Comparison of ENCODE assay signal across 8 cellular contexts in the genomic region with DNA sequence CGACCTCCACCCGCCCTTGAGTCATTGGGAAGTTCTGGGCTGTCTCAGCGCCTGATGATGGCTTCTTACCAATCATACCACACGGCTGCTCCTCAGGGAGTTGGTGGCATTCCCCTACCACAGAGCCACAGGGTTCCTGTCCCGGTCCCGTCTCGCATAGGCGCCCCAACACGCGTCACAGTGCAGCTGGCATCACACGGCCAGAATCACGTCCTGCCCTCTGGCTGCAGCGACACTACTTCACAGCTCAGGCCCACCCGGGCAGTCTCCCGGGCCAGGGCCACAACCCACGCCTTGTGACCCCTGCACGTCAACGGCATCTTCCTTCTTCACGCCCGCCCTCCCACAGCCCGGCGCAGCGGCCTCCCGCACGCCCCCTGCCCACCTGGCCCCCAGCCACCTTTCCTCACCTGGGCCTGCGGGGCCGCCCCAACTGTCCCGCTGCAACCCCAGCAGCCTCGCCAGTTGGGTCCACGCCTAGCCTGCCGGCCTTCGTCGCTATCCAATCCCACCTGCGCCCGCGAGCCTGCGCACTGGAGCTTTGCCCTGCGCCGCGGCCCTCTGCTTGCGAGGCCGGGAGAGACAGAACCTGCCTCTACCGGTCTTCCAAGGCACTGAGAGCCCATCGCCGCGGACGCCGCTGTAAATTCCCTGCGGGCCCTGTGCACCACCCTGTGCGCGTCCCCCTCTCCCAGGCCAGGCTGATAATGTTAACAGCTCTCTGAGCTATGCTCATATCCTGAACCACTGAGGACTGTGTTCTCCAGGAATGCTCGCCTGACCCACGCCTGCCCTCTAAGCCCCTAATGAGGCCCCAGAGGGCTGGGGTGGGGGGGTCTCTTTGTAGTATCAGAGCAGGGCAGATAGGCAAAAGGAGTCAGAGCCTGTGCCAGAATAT.
DNase-seq lines count a peak whose midpoint lies in the region; ATAC-seq, FAIRE-seq and TF ChIP-seq lines count a peak whose summit lies in the region.
"Not testable (repeated sequence)": the region's sequence is repeated elsewhere in the genome, so short reads cannot be mapped to it uniquely, and the experiment has no call there.

No MANE protein-coding gene starts in this region.

- ATAC-seq in HG02798 (IDR thresholded peaks at IDR 0.05; ENCODE audit: poor library complexity, unreplicated experiment), result peak; percentile 71
- ATAC-seq in activated CD4-positive, alpha-beta T cell treated with anti-CD3 and anti-CD28 coated beads for 36 hours, result peak; percentile 55
- peak; percentile 52; the same call in 1 of the 3 replicates for ATAC-seq in K562
- ATAC-seq in heart right ventricle, result peak; percentile 62 to 90 (median 85)
- ATAC-seq in memory B cell (ENCODE audit: low read depth), result peak; percentile 87

- H3K79me2 ChIP-seq in K562 (ENCODE audit: control insufficient read depth, insufficient read depth, low read length); parathyroid adenoma: not testable (repeated sequence)

- H3K9me3 ChIP-seq in K562 (replicated peaks; ENCODE audit: control insufficient read depth, insufficient read depth, low read depth, low read length); heart right ventricle; parathyroid adenoma (ENCODE audit: control insufficient read depth, low read length); testis: not testable (repeated sequence)

- FAIRE-seq in K562 (lab: Jason Lieb, UNC), result not testable (repeated sequence)

- not testable (repeated sequence) for H3K4me3 Mint-ChIP-seq in activated CD4-positive, alpha-beta T cell treated with anti-CD3 and anti-CD28 coated beads for 36 hours; memory B cell

- not testable (repeated sequence) for TF ChIP-seq RAD21 in K562 (CRISPR knock-in tag; conservative IDR thresholded peaks at IDR 0.05 in 1 of 2, IDR thresholded peaks at IDR 0.05 in 1 of 2)

- WGBS in K562 (ENCODE audit: insufficient coverage, low coverage, missing lambda C conversion rate), result 18% methylated on average over 9 of the region's 53 CpGs
- whole genome bisulfite sequencing in heart right ventricle, 2 donors, result 35 to 38% methylated on average over 16 to 23 of the region's 53 CpGs
- WGBS in testis, 2 donors, result no CpG with 5 or more reads among the region's 53 CpGs

- H2AFZ ChIP-seq in K562 (ENCODE audit: low read depth, low read length), result not testable (repeated sequence)
- peak overlapping the region; percentile 70 for H2AFZ ChIP-seq in parathyroid adenoma

- H3K4me1 Mint-ChIP-seq in activated CD4-positive, alpha-beta T cell treated with anti-CD3 and anti-CD28 coated beads for 36 hours; memory B cell: not testable (repeated sequence)

- H3K27me3 ChIP-seq in K562 (ENCODE audit: control insufficient read depth in 2 of 2, insufficient read depth in 2 of 2, low read length in 2 of 2); heart right ventricle; parathyroid adenoma (ENCODE audit: control insufficient read depth, insufficient read depth, low read length); testis: not testable (repeated sequence)

- H3K9ac ChIP-seq in K562 (ENCODE audit: insufficient read depth in 1 of 2, low read depth in 2 of 2, low read length in 2 of 2); parathyroid adenoma: not testable (repeated sequence)

- not testable (repeated sequence) for BruUV-seq in K562 (replicated peaks; lab: Mats Ljungman, UMichigan)

- CTCF ChIA-PET in activated CD4-positive, alpha-beta T cell treated with anti-CD3 and anti-CD28 coated beads for 36 hours (lab: Charles Lee); K562 (lab: Yijun Ruan, JAX; ENCODE audit: low intra/inter-chr PET ratio): not testable (repeated sequence)

- H3K27ac ChIP-seq in K562 (ENCODE audit: extremely low read depth, low read depth, low read length); parathyroid adenoma; testis: not testable (repeated sequence)
- H3K27ac ChIP-seq in heart right ventricle, result peak overlapping the region in 1 of 10 donors; percentile 55

- intact Hi-C loops in activated CD4-positive, alpha-beta T cell treated with anti-CD3 and anti-CD28 coated beads for 36 hours (cut with DNase I, micrococcal nuclease); K562 (cut with micrococcal nuclease); heart right ventricle (cut with DNase I); testis (cut with DNase I; ENCODE audit: low total_unique reads): not testable (repeated sequence)

- not testable (repeated sequence) for H3K36me3 ChIP-seq in K562 (ENCODE audit: control insufficient read depth, insufficient read depth, low read length); heart right ventricle; parathyroid adenoma (ENCODE audit: control insufficient read depth, insufficient read depth, low read length); testis (ENCODE audit: low read depth, missing control alignments)

- H4K20me1 ChIP-seq in K562 (replicated peaks; ENCODE audit: control insufficient read depth, insufficient read depth, low read length), result not testable (repeated sequence)

- not testable (repeated sequence) for H3K4me1 ChIP-seq in K562 (replicated peaks in 1 of 2; ENCODE audit: control insufficient read depth in 2 of 2, insufficient read depth in 2 of 2, low read length in 2 of 2); heart right ventricle; parathyroid adenoma; testis

- not testable (repeated sequence) for H3K4me2 ChIP-seq in K562 (ENCODE audit: insufficient read depth, low read length); parathyroid adenoma (ENCODE audit: low read length)

- DNase-seq in ELF-1 (ENCODE audit: low read depth, low spot score) (peak; percentile 6), testis (peak; percentile 22)
- DNase-seq in activated CD4-positive, alpha-beta T cell treated with anti-CD3 and anti-CD28 coated beads for 36 hours, result peak; percentile 5
- not testable (repeated sequence) for DNase-seq in K562 (ENCODE audit: extremely low read depth in 1 of 4, low spot score in 3 of 4); heart right ventricle; memory B cell (ENCODE audit: low spot score in 2 of 2)

- not testable (repeated sequence) for H3K4me3 ChIP-seq in K562; heart right ventricle; parathyroid adenoma (ENCODE audit: low read depth, low read length); testis

- not testable (repeated sequence) for H3K9me3 Mint-ChIP-seq in activated CD4-positive, alpha-beta T cell treated with anti-CD3 and anti-CD28 coated beads for 36 hours (ENCODE audit: low read depth); memory B cell

- TF ChIP-seq EP300 in K562 (IDR thresholded peaks at IDR 0.05; ENCODE audit: low read length), result not testable (repeated sequence)

- in situ Hi-C loops in K562 (cut with MboI), result not testable (repeated sequence)

- H3K27me3 Mint-ChIP-seq in activated CD4-positive, alpha-beta T cell treated with anti-CD3 and anti-CD28 coated beads for 36 hours; memory B cell: not testable (repeated sequence)

- not testable (repeated sequence) for TF ChIP-seq CTCF in K562 (IDR thresholded peaks at IDR 0.05 in 2 of 3, conservative IDR thresholded peaks at IDR 0.05 in 1 of 3; ENCODE audit: insufficient read depth in 2 of 3, low read depth in 1 of 3, low read length in 3 of 3); heart right ventricle (IDR thresholded peaks at IDR 0.05); parathyroid adenoma (IDR thresholded peaks at IDR 0.05); testis (IDR thresholded peaks at IDR 0.05)

- not testable (repeated sequence) for TF ChIP-seq POLR2A in K562 (conservative IDR thresholded peaks at IDR 0.05); testis (IDR thresholded peaks at IDR 0.05)

- H3K9me1 ChIP-seq in K562 (ENCODE audit: control insufficient read depth, insufficient read depth, low read length), result not testable (repeated sequence)

- H3K36me3 Mint-ChIP-seq in activated CD4-positive, alpha-beta T cell treated with anti-CD3 and anti-CD28 coated beads for 36 hours (ENCODE audit: low read depth); memory B cell: not testable (repeated sequence)

- POLR2A ChIA-PET in activated CD4-positive, alpha-beta T cell treated with anti-CD3 and anti-CD28 coated beads for 36 hours (lab: Charles Lee); K562 (lab: Yijun Ruan, JAX): not testable (repeated sequence)

- H3K27ac Mint-ChIP-seq in activated CD4-positive, alpha-beta T cell treated with anti-CD3 and anti-CD28 coated beads for 36 hours; memory B cell: not testable (repeated sequence)

TF ChIP-seq in K562, 482 proteins besides CTCF, POLR2A, EP300 and RAD21:
- peak; percentile 49 to 58; a peak in 3 of 4 replicates for TF ChIP-seq NRF1 (conservative IDR thresholded peaks at IDR 0.05 in 1 of 2, IDR thresholded peaks at IDR 0.05 in 1 of 2)
